ENCODE assay signal across 8 cellular contexts in the genomic region with DNA sequence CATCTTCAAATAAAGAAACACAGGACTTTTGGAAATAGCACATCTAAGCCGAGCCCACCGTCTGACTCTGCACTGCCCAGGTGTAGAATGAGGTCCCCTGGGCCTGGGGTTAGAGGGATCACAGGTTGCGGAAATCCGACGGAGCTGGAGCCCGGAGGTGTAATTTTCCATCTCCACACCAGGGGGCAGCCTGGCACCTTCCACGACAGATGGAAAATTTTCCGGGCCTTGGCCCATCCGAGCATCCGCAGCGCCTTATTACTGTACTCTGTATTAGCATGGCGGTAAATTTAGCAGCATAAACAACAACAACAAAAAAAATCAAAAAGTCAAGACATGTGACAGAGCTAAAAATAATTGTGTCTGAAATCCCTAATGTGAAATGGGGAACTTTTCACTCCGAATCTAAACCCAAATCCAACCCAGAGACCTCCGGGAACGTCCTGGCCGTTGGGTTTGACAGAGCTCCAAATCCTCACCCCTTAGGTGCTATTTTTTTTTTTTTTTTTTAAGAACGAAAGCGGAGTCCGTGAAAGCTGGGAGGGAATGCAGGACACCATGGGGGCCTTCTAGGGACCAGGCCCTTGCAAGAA.
A peak's percentile ranks its signal among the peaks of the same experiment; 100 is the strongest.
DNase-seq lines count a peak whose midpoint lies in the region; ATAC-seq and TF ChIP-seq lines count a peak whose summit lies in the region.

No MANE protein-coding gene starts in this region.

- no peaks in the 10 kb centered on the region for H3K79me2 ChIP-seq in osteoblast (ENCODE audit: insufficient read depth, low read length)

- TF ChIP-seq EP300 in tibial nerve (IDR thresholded peaks at IDR 0.05) = no peak

- peak; percentile 51 to 85 (median 76) for TF ChIP-seq CTCF in Peyer's patch (IDR thresholded peaks at IDR 0.05)
- TF ChIP-seq CTCF in foreskin fibroblast (IDR thresholded peaks at IDR 0.05; ENCODE audit: low read depth, low read length) = peak; percentile 93
- TF ChIP-seq CTCF in osteoblast (IDR thresholded peaks at IDR 0.05; ENCODE audit: extremely low read depth, low read depth, low read length) = peak; percentile 91
- peak; percentile 75 to 91 (median 78) for TF ChIP-seq CTCF in tibial nerve (IDR thresholded peaks at IDR 0.05)

- H3K4me3 Mint-ChIP-seq in activated T-helper 17 cell treated with anti-CD3 and anti-CD28 coated beads, Interleukin-2, amount 50 U/mL, for 72 hours = peak overlapping the region; percentile 38

- 26 to 27% methylated on average over 19 of the region's 19 CpGs for WGBS in tibial nerve, 2 donors

- TF ChIP-seq POLR2A in Peyer's patch (IDR thresholded peaks at IDR 0.05) = no peak
- TF ChIP-seq POLR2A in tibial nerve (IDR thresholded peaks at IDR 0.05) = no peak

- peaks cover 11% of the 10 kb centered on the region for H3K4me1 Mint-ChIP-seq in activated T-helper 17 cell treated with anti-CD3 and anti-CD28 coated beads, Interleukin-2, amount 50 U/mL, for 72 hours

- no peaks in the 10 kb centered on the region for H3K36me3 ChIP-seq in Peyer's patch
- no peaks in the 10 kb centered on the region for H3K36me3 ChIP-seq in osteoblast (ENCODE audit: insufficient read depth, low read length)
- H3K36me3 ChIP-seq in tibial nerve = no peaks in the 10 kb centered on the region

- peak overlapping the region; percentile 27 for H2AFZ ChIP-seq in osteoblast (ENCODE audit: low read length)

- H3K27ac Mint-ChIP-seq in activated T-helper 17 cell treated with anti-CD3 and anti-CD28 coated beads, Interleukin-2, amount 50 U/mL, for 72 hours = peak overlapping the region; percentile 28

- no peaks in the 10 kb centered on the region for H3K4me1 ChIP-seq in Peyer's patch
- H3K4me1 ChIP-seq in osteoblast (ENCODE audit: insufficient read depth, low read length) = no peaks in the 10 kb centered on the region
- H3K4me1 ChIP-seq in tibial nerve = peaks cover 0 to 4% (median 0%) of the 10 kb centered on the region in 4 donors

- no peaks in the 10 kb centered on the region for H3K36me3 Mint-ChIP-seq in activated T-helper 17 cell treated with anti-CD3 and anti-CD28 coated beads, Interleukin-2, amount 50 U/mL, for 72 hours (ENCODE audit: low read depth)

- H3K27me3 ChIP-seq in Peyer's patch (no peaks in the 10 kb centered on the region), osteoblast (ENCODE audit: insufficient read depth, low read length) (peaks cover 3% of the 10 kb centered on the region), tibial nerve (peaks cover 0 to 33% of the 10 kb centered on the region in 2 donors)

- H3K4me3 ChIP-seq in Peyer's patch (no peak overlapping the region), foreskin fibroblast (ENCODE audit: low read depth in 1 of 2, low read length in 2 of 2) (no peak overlapping the region), osteoblast (ENCODE audit: insufficient read depth, low read length) (no peak overlapping the region), tibial nerve (no peak overlapping the region)

- DNase-seq in NCI-H2081 (lab: John Stamatoyannopoulos, UW) (peak; percentile 43 to 58), NCI-H2081 treated with DMSO at 0.1 percent for 48 hours (lab: John Stamatoyannopoulos, UW) (no peak), HuH-7.5 (ENCODE audit: low spot score) (peak; percentile 52), Peyer's patch (peak; percentile 31 to 78 (median 78)), foreskin fibroblast (peak; percentile 37 to 76), osteoblast (ENCODE audit: insufficient read length, low spot score, missing footprints) (no peak), tibial nerve (ENCODE audit: low spot score in 2 of 2) (peak; percentile 34 to 66)

- H3K9me3 Mint-ChIP-seq in activated T-helper 17 cell treated with anti-CD3 and anti-CD28 coated beads, Interleukin-2, amount 50 U/mL, for 72 hours = no peaks in the 10 kb centered on the region

- no peak overlapping the region for H3K4me2 ChIP-seq in osteoblast (ENCODE audit: insufficient read depth, low read length)

- H3K27ac ChIP-seq in Peyer's patch (no peak overlapping the region), osteoblast (ENCODE audit: low read depth, low read length) (no peak overlapping the region), tibial nerve (no peak overlapping the region)

- no peaks in the 10 kb centered on the region for H3K9me3 ChIP-seq in Peyer's patch
- H3K9me3 ChIP-seq in osteoblast (ENCODE audit: low read depth, low read length) = no peaks in the 10 kb centered on the region
- H3K9me3 ChIP-seq in tibial nerve = peaks cover 0 to 7% (median 0%) of the 10 kb centered on the region in 4 donors

- peak; percentile 73 for ATAC-seq in activated T-helper 17 cell treated with anti-CD3 and anti-CD28 coated beads, Interleukin-2, amount 50 U/mL, for 72 hours (replicated peaks)

- no peaks in the 10 kb centered on the region for H4K20me1 ChIP-seq in osteoblast (ENCODE audit: insufficient read depth, low read length)

- H3K27me3 Mint-ChIP-seq in activated T-helper 17 cell treated with anti-CD3 and anti-CD28 coated beads, Interleukin-2, amount 50 U/mL, for 72 hours = peaks cover 8% of the 10 kb centered on the region

Comparison
In these comparisons a context has a peak if more than half of its experiments do, and no peak if none do; other contexts are left out.
1. DNase-seq: peak in NCI-H2081 (2 of 2), HuH-7.5 (single experiment), Peyer's patch (3 of 3), foreskin fibroblast (2 of 2) and tibial nerve (2 of 2); none in NCI-H2081 treated with DMSO at 0.1 percent for 48 hours (single experiment) and osteoblast (single experiment).
2. Peak in every context shown above with its lines, with median percentiles within 50 percentile points of each other: CTCF ChIP-seq.